In genomic region chr3:52792413-52792812, GRCh38 we compare ENCODE assay signal across 22 cellular contexts. TPM values are rescaled to one million over a fixed set of nuclear protein-coding genes. Genes with fewer than 3 reads are reported as not detected.
DNase-seq lines count a peak whose midpoint lies in the region; ATAC-seq, FAIRE-seq and TF ChIP-seq lines count a peak whose summit lies in the region.
"Had no signal": no experiment of that assay in that cellular context is flagged by ENCODE, and none has a peak within 500 bp of the region (broad histone marks: within the 10 kb centered on the region; RNA-seq: fewer than 3 reads in every experiment).

No MANE protein-coding gene starts in this region.

- TF ChIP-seq CTCF in H9 (conservative IDR thresholded peaks at IDR 0.05) (peak; percentile 71), K562 (IDR thresholded peaks at IDR 0.05 in 2 of 3, conservative IDR thresholded peaks at IDR 0.05 in 1 of 3; ENCODE audit: insufficient read depth in 2 of 3, low read depth in 1 of 3, low read length in 3 of 3) (peak; percentile 40 to 61 (median 41); a peak in 5 of 6 replicates), neural crest cell (conservative IDR thresholded peaks at IDR 0.05) (peak; percentile 40)

- H2AFZ ChIP-seq in H9 (ENCODE audit: low read length) = no peak overlapping the region
- no peak overlapping the region; the same call in 1 of the 2 replicates for H2AFZ ChIP-seq in K562 (ENCODE audit: low read depth, low read length)

- intact Hi-C loops in K562 (cut with micrococcal nuclease) = no loop called here

- DNase-seq in H9 (peak; percentile 56), K562 (ENCODE audit: extremely low read depth in 1 of 4, low spot score in 3 of 4) (peak; percentile 24 to 55 (median 42)), neural crest cell (ENCODE audit: low read depth, low spot score) (no peak), GM19240 (ENCODE audit: insufficient read length, low spot score) (no peak)
- DNase-seq: activated CD4-positive, alpha-beta T cell treated with anti-CD3 and anti-CD28 coated beads, Interleukin-2, amount 10 ng/mL, durations not matched to agents 24 days and 14 days; activated T-cell treated with anti-CD3 and anti-CD28 coated beads for 4 hours; DMS153; dorsolateral prefrontal cortex; esophagus squamous epithelium; head of caudate nucleus; islet precursor cell; occipital lobe; sigmoid colon; T1000 had no signal

- H3K23ac ChIP-seq in H9 (ENCODE audit: insufficient read length, low read depth, low read length) = no peak overlapping the region

- H3K9me3 ChIP-seq in H9 (ENCODE audit: control insufficient read depth, low read depth, low read length) (no peaks in the 10 kb centered on the region), K562 (replicated peaks; ENCODE audit: control insufficient read depth, insufficient read depth, low read depth, low read length) (no peaks in the 10 kb centered on the region)
- H3K9me3 ChIP-seq: esophagus squamous epithelium, sigmoid colon had no signal

- H3K4me3 Mint-ChIP-seq in H9 = no peak overlapping the region
- no peak overlapping the region for H3K4me3 Mint-ChIP-seq in neural crest cell
- H3K4me3 Mint-ChIP-seq: activated CD4-positive, alpha-beta T cell treated with anti-CD3 and anti-CD28 coated beads, Interleukin-2, amount 10 ng/mL, durations not matched to agents 24 days and 14 days; activated naive CD4-positive, alpha-beta T cell treated with anti-CD3 and anti-CD28 coated beads, Interleukin-2, amount 50 U/mL, for 24 hours; brain had no signal

- no peak overlapping the region for H4K91ac ChIP-seq in H9 (ENCODE audit: insufficient read length, low read depth, low read length)

- no peak overlapping the region for H3K14ac ChIP-seq in H9 (ENCODE audit: insufficient read depth, low read length)

- H4K20me1 ChIP-seq in H9 (ENCODE audit: control insufficient read depth, insufficient read depth, insufficient read length) = no peaks in the 10 kb centered on the region
- H4K20me1 ChIP-seq in K562 (replicated peaks; ENCODE audit: control insufficient read depth, insufficient read depth, low read length) = no peaks in the 10 kb centered on the region

- no peak overlapping the region for H3T11ph ChIP-seq in H9 (ENCODE audit: low read length)

- in situ Hi-C loops in K562 (cut with MboI) = no loop called here

- TF ChIP-seq RAD21 in K562 (CRISPR knock-in tag; conservative IDR thresholded peaks at IDR 0.05 in 1 of 2, IDR thresholded peaks at IDR 0.05 in 1 of 2) = no peak

- H3K36me3 Mint-ChIP-seq in H9 (ENCODE audit: insufficient read depth in 1 of 3, low read depth in 3 of 3) = no peaks in the 10 kb centered on the region; a peak in 1 of 7 replicates
- no peaks in the 10 kb centered on the region for H3K36me3 Mint-ChIP-seq in neural crest cell (ENCODE audit: low read depth)
- H3K36me3 Mint-ChIP-seq: activated naive CD4-positive, alpha-beta T cell treated with anti-CD3 and anti-CD28 coated beads, Interleukin-2, amount 50 U/mL, for 24 hours; brain had no signal

- H3K9ac ChIP-seq in H9 (ENCODE audit: extremely low read depth, insufficient read length, low read length) (no peak overlapping the region), K562 (ENCODE audit: insufficient read depth in 1 of 2, low read depth in 2 of 2, low read length in 2 of 2) (no peak overlapping the region)

- no peak overlapping the region for H4K5ac ChIP-seq in H9 (ENCODE audit: insufficient read length, low read depth, low read length)

- H3K27me3 Mint-ChIP-seq in H9 (ENCODE audit: low read depth) = peaks cover 2% of the 10 kb centered on the region
- no peaks in the 10 kb centered on the region for H3K27me3 Mint-ChIP-seq in neural crest cell (ENCODE audit: low read depth)
- H3K27me3 Mint-ChIP-seq: activated CD4-positive, alpha-beta T cell treated with anti-CD3 and anti-CD28 coated beads, Interleukin-2, amount 10 ng/mL, durations not matched to agents 24 days and 14 days; activated naive CD4-positive, alpha-beta T cell treated with anti-CD3 and anti-CD28 coated beads, Interleukin-2, amount 50 U/mL, for 24 hours; brain had no signal

- H3K4ac ChIP-seq in H9 (ENCODE audit: low read depth, low read length) = no peak overlapping the region

- POLR2A ChIA-PET in K562 (lab: Yijun Ruan, JAX) = interaction anchor here (0.6 to 1.9 kb wide), 2 partner anchors 21 to 34 kb away, joined by 3 to 7 read pairs; partner anchors contain the start of gene NEK4

- no CpG with 5 or more reads among the region's 7 CpGs for WGBS in H9 (ENCODE audit: extremely low coverage, insufficient read length, low lambda C conversion rate)
- 36% methylated on average over 7 of the region's 7 CpGs for WGBS in K562 (ENCODE audit: insufficient coverage, low coverage, missing lambda C conversion rate)

- no peaks in the 10 kb centered on the region; a peak in 1 of 5 replicates for H3K9me3 Mint-ChIP-seq in H9
- no peaks in the 10 kb centered on the region for H3K9me3 Mint-ChIP-seq in neural crest cell
- H3K9me3 Mint-ChIP-seq: activated CD4-positive, alpha-beta T cell treated with anti-CD3 and anti-CD28 coated beads, Interleukin-2, amount 10 ng/mL, durations not matched to agents 24 days and 14 days; activated naive CD4-positive, alpha-beta T cell treated with anti-CD3 and anti-CD28 coated beads, Interleukin-2, amount 50 U/mL, for 24 hours; brain had no signal

- no peak overlapping the region for H4K8ac ChIP-seq in H9 (replicated peaks; ENCODE audit: insufficient read length, low read depth, low read length)

- no peak overlapping the region for H2BK12ac ChIP-seq in H9 (ENCODE audit: insufficient read length, low read depth, low read length)

- H3K27ac Mint-ChIP-seq in H9 (peak overlapping the region in 1 of 3 experiments; percentile 48; a peak in 1 of 7 replicates), neural crest cell (ENCODE audit: unreplicated experiment) (no peak overlapping the region)
- H3K27ac Mint-ChIP-seq: activated CD4-positive, alpha-beta T cell treated with anti-CD3 and anti-CD28 coated beads, Interleukin-2, amount 10 ng/mL, durations not matched to agents 24 days and 14 days; activated naive CD4-positive, alpha-beta T cell treated with anti-CD3 and anti-CD28 coated beads, Interleukin-2, amount 50 U/mL, for 24 hours; brain had no signal

- H3K27ac ChIP-seq in H9 (ENCODE audit: insufficient read length, low read depth, low read length) = no peak overlapping the region
- H3K27ac ChIP-seq in K562 (ENCODE audit: extremely low read depth, low read depth, low read length) = no peak overlapping the region
- H3K27ac ChIP-seq: C4-2B, dorsolateral prefrontal cortex, esophagus squamous epithelium, sigmoid colon, SK-N-MC had no signal

- no peak overlapping the region for H2BK5ac ChIP-seq in H9 (ENCODE audit: insufficient read length, low read length)

- no peak overlapping the region for H3K56ac ChIP-seq in H9 (ENCODE audit: insufficient read length, low read depth, low read length)

- no peaks in the 10 kb centered on the region for H3K4me1 ChIP-seq in H9 (ENCODE audit: insufficient read depth, low read length)
- peaks cover 0 to 8% of the 10 kb centered on the region in 2 experiments; a peak in 2 of 5 replicates for H3K4me1 ChIP-seq in K562 (replicated peaks in 1 of 2; ENCODE audit: control insufficient read depth in 2 of 2, insufficient read depth in 2 of 2, low read length in 2 of 2)
- H3K4me1 ChIP-seq: sigmoid colon had no signal

- no peaks in the 10 kb centered on the region for H3K9me1 ChIP-seq in K562 (ENCODE audit: control insufficient read depth, insufficient read depth, low read length)

- no peak overlapping the region for H2BK120ac ChIP-seq in H9 (ENCODE audit: low read depth, low read length, poor library complexity, severe bottlenecking)

- H2AK5ac ChIP-seq in H9 (ENCODE audit: insufficient read length, low read length) = no peak overlapping the region

- H3K36me3 ChIP-seq in K562 (ENCODE audit: control insufficient read depth, insufficient read depth, low read length) = no peaks in the 10 kb centered on the region
- H3K36me3 ChIP-seq: esophagus squamous epithelium, sigmoid colon had no signal

- H3K18ac ChIP-seq in H9 (ENCODE audit: insufficient read length, low read depth, low read length) = no peak overlapping the region

- BruUV-seq in K562 (replicated peaks; lab: Mats Ljungman, UMichigan) = no TSS peak

- no peaks in the 10 kb centered on the region for H3K79me1 ChIP-seq in H9 (ENCODE audit: insufficient read depth, low read depth, low read length, poor library complexity, severe bottlenecking)

- H3K4me3 ChIP-seq in K562 = no peak overlapping the region
- H3K4me3 ChIP-seq: dorsolateral prefrontal cortex, esophagus squamous epithelium, sigmoid colon, SK-N-MC had no signal

- TF ChIP-seq EP300 in K562 (IDR thresholded peaks at IDR 0.05; ENCODE audit: low read length) = no peak

- CTCF ChIA-PET in K562 (lab: Yijun Ruan, JAX; ENCODE audit: low intra/inter-chr PET ratio) = no interaction called here

- ATAC-seq in K562 = peak; percentile 77
- no peak for ATAC-seq in GM19395 (IDR thresholded peaks at IDR 0.05; ENCODE audit: unreplicated experiment)
- no peak for ATAC-seq in HG03457 (IDR thresholded peaks at IDR 0.05; ENCODE audit: unreplicated experiment)

- TF ChIP-seq POLR2A in K562 (conservative IDR thresholded peaks at IDR 0.05) = no peak

- no peak overlapping the region for H2BK20ac ChIP-seq in H9 (ENCODE audit: low read depth, low read length, poor library complexity, severe bottlenecking)

- H3K79me2 ChIP-seq in H9 (ENCODE audit: insufficient read depth, low read length) (no peaks in the 10 kb centered on the region), K562 (ENCODE audit: control insufficient read depth, insufficient read depth, low read length) (no peaks in the 10 kb centered on the region)

- H2BK15ac ChIP-seq in H9 (ENCODE audit: low read depth, low read length) = no peak overlapping the region

- no peak for FAIRE-seq in K562 (lab: Jason Lieb, UNC)

- no peak overlapping the region for H3K4me2 ChIP-seq in H9 (ENCODE audit: insufficient read depth, insufficient read length, low read length)
- H3K4me2 ChIP-seq in K562 (ENCODE audit: insufficient read depth, low read length) = no peak overlapping the region

- no peaks in the 10 kb centered on the region for H3K27me3 ChIP-seq in H9 (ENCODE audit: insufficient read depth, low read length)
- H3K27me3 ChIP-seq in K562 (ENCODE audit: control insufficient read depth in 2 of 2, insufficient read depth in 2 of 2, low read length in 2 of 2) = peaks cover 0 to 21% of the 10 kb centered on the region in 2 experiments; a peak in 3 of 5 replicates
- H3K27me3 ChIP-seq: dorsolateral prefrontal cortex, esophagus squamous epithelium, sigmoid colon had no signal

- H3K23me2 ChIP-seq in H9 (ENCODE audit: insufficient read length, low read depth, low read length, poor library complexity, severe bottlenecking) = no peaks in the 10 kb centered on the region

- H3K4me1 Mint-ChIP-seq in H9 (no peaks in the 10 kb centered on the region), neural crest cell (peaks cover 20% of the 10 kb centered on the region)
- H3K4me1 Mint-ChIP-seq: activated CD4-positive, alpha-beta T cell treated with anti-CD3 and anti-CD28 coated beads, Interleukin-2, amount 10 ng/mL, durations not matched to agents 24 days and 14 days; activated naive CD4-positive, alpha-beta T cell treated with anti-CD3 and anti-CD28 coated beads, Interleukin-2, amount 50 U/mL, for 24 hours had no signal

RNA-seq across cellular contexts. Expression of gene ITIH3, which starts 2.2 kb away (rescaled TPM):
- not detected in 2 replicates for total RNA-seq in H9 (2021)
- total RNA-seq in K562 (2011; cell fraction: chromatin; rRNA removed; ENCODE audit: low replicate concordance) = not detected in 2 replicates
- not detected in 2 replicates for total RNA-seq in K562 (2011; cell fraction: nucleolus; rRNA removed)
- total RNA-seq in K562 (2011; cell fraction: nucleoplasm; rRNA removed) = not detected in 2 replicates
- not detected in 2 replicates for total RNA-seq in K562 (2014; rRNA removed)
- 0.07 TPM in 1 of 2 replicates, not detected in the other for total RNA-seq in K562 (2014; rRNA removed; fragmentation: Illumina TruSeq; extraction: Trizol)
- total RNA-seq in K562 (2015; rRNA removed; fragmentation: Illumina TruSeq; extraction: Trizol) = not detected in 2 replicates
- total RNA-seq in K562 (2021) = 0.25 and 0.35 TPM in 2 replicates
- not detected in 2 replicates for polyA plus RNA-seq in K562 (2011; rRNA removed)
- polyA plus RNA-seq in K562 (2011; cell fraction: cytosol; rRNA removed) = not detected in 2 replicates
- polyA plus RNA-seq in K562 (2011; cell fraction: nucleus; rRNA removed) = 0.04 and 0.24 TPM in 2 replicates
- not detected in 2 replicates for polyA plus RNA-seq in K562 (2012)
- polyA plus RNA-seq in K562 (2014; fragmentation: Illumina TruSeq; extraction: Trizol) = not detected in 2 replicates
- not detected for polyA plus RNA-seq in K562 (2014; fragmentation: Nextera tagmentation; extraction: Ambion mirVana)
- not detected in 2 replicates for polyA plus RNA-seq in K562 (2014; rRNA removed)
- polyA minus RNA-seq in K562 (2011; rRNA and poly(A)+ RNA removed) = not detected in 2 replicates
- polyA minus RNA-seq in K562 (2011; cell fraction: cytosol; rRNA and poly(A)+ RNA removed) = 4.0 TPM in 1 of 2 replicates, not detected in the other
- not detected in 2 replicates for polyA minus RNA-seq in K562 (2011; cell fraction: nucleus; rRNA and poly(A)+ RNA removed)
- total RNA-seq in neural crest cell = 0.52 TPM in 1 of 2 replicates, not detected in the other
- total RNA-seq: activated CD4-positive, alpha-beta T cell treated with anti-CD3 and anti-CD28 coated beads, Interleukin-2, amount 10 ng/mL, durations not matched to agents 24 days and 14 days; mononuclear cell; temporal lobe had no signal

RNA-seq across cellular contexts. Expression of gene ITIH1, which starts 15.0 kb away (rescaled TPM):
- total RNA-seq in H9 (2021) (not detected in 2 replicates), K562 (2014; rRNA removed) (not detected in 2 replicates), K562 (2014; rRNA removed; fragmentation: Illumina TruSeq; extraction: Trizol) (not detected in 2 replicates), K562 (2015; rRNA removed; fragmentation: Illumina TruSeq; extraction: Trizol) (not detected in 2 replicates), K562 (2021) (0.11 and 0.31 TPM in 2 replicates), neural crest cell (not detected in 2 replicates)
- not detected in 2 replicates for total RNA-seq in K562 (2011; cell fraction: chromatin; rRNA removed; ENCODE audit: low replicate concordance)
- not detected in 2 replicates for total RNA-seq in K562 (2011; cell fraction: nucleolus; rRNA removed)
- not detected in 2 replicates for total RNA-seq in K562 (2011; cell fraction: nucleoplasm; rRNA removed)
- polyA plus RNA-seq in K562 (2011; rRNA removed) (not detected in 2 replicates), K562 (2014; fragmentation: Illumina TruSeq; extraction: Trizol) (not detected in 2 replicates), K562 (2014; fragmentation: Nextera tagmentation; extraction: Ambion mirVana) (not detected), K562 (2014; rRNA removed) (not detected in 2 replicates)
- not detected in 2 replicates for polyA plus RNA-seq in K562 (2011; cell fraction: cytosol; rRNA removed)
- not detected in 2 replicates for polyA plus RNA-seq in K562 (2011; cell fraction: nucleus; rRNA removed)
- not detected in 2 replicates for polyA plus RNA-seq in K562 (2012)
- polyA minus RNA-seq in K562 (2011; rRNA and poly(A)+ RNA removed) = not detected in 2 replicates
- polyA minus RNA-seq in K562 (2011; cell fraction: cytosol; rRNA and poly(A)+ RNA removed) = not detected in 2 replicates
- polyA minus RNA-seq in K562 (2011; cell fraction: nucleus; rRNA and poly(A)+ RNA removed) = not detected in 2 replicates
- total RNA-seq: activated CD4-positive, alpha-beta T cell treated with anti-CD3 and anti-CD28 coated beads, Interleukin-2, amount 10 ng/mL, durations not matched to agents 24 days and 14 days; esophagus squamous epithelium; sigmoid colon; temporal lobe had no signal

RNA-seq across cellular contexts. Expression of gene NEK4, which starts 21.7 kb away (rescaled TPM):
- total RNA-seq in H9 (2021) (35.2 and 36.0 TPM in 2 replicates), K562 (2014; rRNA removed) (15.5 and 17.5 TPM in 2 replicates), K562 (2014; rRNA removed; fragmentation: Illumina TruSeq; extraction: Trizol) (20.9 and 22.7 TPM in 2 replicates), K562 (2015; rRNA removed; fragmentation: Illumina TruSeq; extraction: Trizol) (21.3 and 23.4 TPM in 2 replicates), K562 (2021) (17.6 and 23.1 TPM in 2 replicates), neural crest cell (45.9 and 52.3 TPM in 2 replicates)
- total RNA-seq in K562 (2011; cell fraction: chromatin; rRNA removed; ENCODE audit: low replicate concordance) = 29.9 and 31.3 TPM in 2 replicates
- total RNA-seq in K562 (2011; cell fraction: nucleolus; rRNA removed) = 17.1 and 27.0 TPM in 2 replicates
- total RNA-seq in K562 (2011; cell fraction: nucleoplasm; rRNA removed) = 14.4 and 20.8 TPM in 2 replicates
- polyA plus RNA-seq in K562 (2011; rRNA removed) (16.5 and 17.7 TPM in 2 replicates), K562 (2014; fragmentation: Illumina TruSeq; extraction: Trizol) (13.3 and 16.6 TPM in 2 replicates), K562 (2014; fragmentation: Nextera tagmentation; extraction: Ambion mirVana) (1 to 10 TPM; 5.8 to 6.9 TPM), K562 (2014; rRNA removed) (11.2 and 11.3 TPM in 2 replicates)
- 5.4 and 5.9 TPM in 2 replicates for polyA plus RNA-seq in K562 (2011; cell fraction: cytosol; rRNA removed)
- 9.1 and 12.6 TPM in 2 replicates for polyA plus RNA-seq in K562 (2011; cell fraction: nucleus; rRNA removed)
- 7.5 and 8.1 TPM in 2 replicates for polyA plus RNA-seq in K562 (2012)
- polyA minus RNA-seq in K562 (2011; rRNA and poly(A)+ RNA removed) = 28.4 and 29.0 TPM in 2 replicates
- 10.6 and 16.1 TPM in 2 replicates for polyA minus RNA-seq in K562 (2011; cell fraction: cytosol; rRNA and poly(A)+ RNA removed)
- polyA minus RNA-seq in K562 (2011; cell fraction: nucleus; rRNA and poly(A)+ RNA removed) = 10.5 and 19.2 TPM in 2 replicates

RNA-seq across cellular contexts. Expression of gene ITIH4, which starts 38.1 kb away (rescaled TPM):
- total RNA-seq in H9 (2021) (3.0 and 3.4 TPM in 2 replicates), K562 (2014; rRNA removed) (0.09 TPM in 1 of 2 replicates, not detected in the other), K562 (2014; rRNA removed; fragmentation: Illumina TruSeq; extraction: Trizol) (not detected in 2 replicates), K562 (2015; rRNA removed; fragmentation: Illumina TruSeq; extraction: Trizol) (not detected in 2 replicates), K562 (2021) (0.62 and 0.96 TPM in 2 replicates), neural crest cell (6.3 and 8.6 TPM in 2 replicates)
- total RNA-seq in K562 (2011; cell fraction: chromatin; rRNA removed; ENCODE audit: low replicate concordance) = 0.84 and 1.7 TPM in 2 replicates
- total RNA-seq in K562 (2011; cell fraction: nucleolus; rRNA removed) = 0.53 TPM in 1 of 2 replicates, not detected in the other
- total RNA-seq in K562 (2011; cell fraction: nucleoplasm; rRNA removed) = 1.1 and 1.3 TPM in 2 replicates
- polyA plus RNA-seq in K562 (2011; rRNA removed) (0.20 TPM in 1 of 2 replicates, not detected in the other), K562 (2014; fragmentation: Illumina TruSeq; extraction: Trizol) (not detected in 2 replicates), K562 (2014; fragmentation: Nextera tagmentation; extraction: Ambion mirVana) (not detected), K562 (2014; rRNA removed) (not detected in 2 replicates)
- polyA plus RNA-seq in K562 (2011; cell fraction: cytosol; rRNA removed) = 0.07 TPM in 1 of 2 replicates, not detected in the other
- polyA plus RNA-seq in K562 (2011; cell fraction: nucleus; rRNA removed) = 0.28 and 0.39 TPM in 2 replicates
- polyA plus RNA-seq in K562 (2012) = 0.05 and 1.1 TPM in 2 replicates
- not detected in 2 replicates for polyA minus RNA-seq in K562 (2011; rRNA and poly(A)+ RNA removed)
- not detected in 2 replicates for polyA minus RNA-seq in K562 (2011; cell fraction: cytosol; rRNA and poly(A)+ RNA removed)
- polyA minus RNA-seq in K562 (2011; cell fraction: nucleus; rRNA and poly(A)+ RNA removed) = not detected in 2 replicates

RNA-seq across cellular contexts. Expression of gene MUSTN1, which starts 42.4 kb away (rescaled TPM):
- total RNA-seq in H9 (2021) (0.55 and 0.72 TPM in 2 replicates), K562 (2014; rRNA removed) (0.18 TPM in 1 of 2 replicates, not detected in the other), K562 (2014; rRNA removed; fragmentation: Illumina TruSeq; extraction: Trizol) (not detected in 2 replicates), K562 (2015; rRNA removed; fragmentation: Illumina TruSeq; extraction: Trizol) (0.38 TPM in 1 of 2 replicates, not detected in the other), K562 (2021) (0.78 TPM in 1 of 2 replicates, not detected in the other), neural crest cell (3.4 and 4.1 TPM in 2 replicates)
- total RNA-seq in K562 (2011; cell fraction: chromatin; rRNA removed; ENCODE audit: low replicate concordance) = not detected in 2 replicates
- total RNA-seq in K562 (2011; cell fraction: nucleolus; rRNA removed) = 0.92 TPM in 1 of 2 replicates, not detected in the other
- total RNA-seq in K562 (2011; cell fraction: nucleoplasm; rRNA removed) = not detected in 2 replicates
- polyA plus RNA-seq in K562 (2011; rRNA removed) (not detected in 2 replicates), K562 (2014; fragmentation: Illumina TruSeq; extraction: Trizol) (0.74 and 0.82 TPM in 2 replicates), K562 (2014; fragmentation: Nextera tagmentation; extraction: Ambion mirVana) (under 1 TPM in 1 of 2 experiments, not detected in 1; 0.15 TPM), K562 (2014; rRNA removed) (0.44 TPM in 1 of 2 replicates, not detected in the other)
- polyA plus RNA-seq in K562 (2011; cell fraction: cytosol; rRNA removed) = 0.15 and 0.22 TPM in 2 replicates
- polyA plus RNA-seq in K562 (2011; cell fraction: nucleus; rRNA removed) = 1.6 and 3.1 TPM in 2 replicates
- polyA plus RNA-seq in K562 (2012) = 0.78 and 4.1 TPM in 2 replicates
- not detected in 2 replicates for polyA minus RNA-seq in K562 (2011; rRNA and poly(A)+ RNA removed)
- not detected in 2 replicates for polyA minus RNA-seq in K562 (2011; cell fraction: cytosol; rRNA and poly(A)+ RNA removed)
- polyA minus RNA-seq in K562 (2011; cell fraction: nucleus; rRNA and poly(A)+ RNA removed) = not detected in 2 replicates
- total RNA-seq: occipital lobe had no signal

Comparison
In these comparisons a context has a peak if more than half of its experiments do, and no peak if none do; other contexts are left out.
1. DNase-seq: peak in H9 (single experiment) and K562 (4 of 4); none in neural crest cell (single experiment) and GM19240 (single experiment).
2. Peak in every context shown above with its lines, with median percentiles within 50 percentile points of each other: CTCF ChIP-seq.